ENCODE assay signal across 18 cellular contexts in the genomic region with DNA sequence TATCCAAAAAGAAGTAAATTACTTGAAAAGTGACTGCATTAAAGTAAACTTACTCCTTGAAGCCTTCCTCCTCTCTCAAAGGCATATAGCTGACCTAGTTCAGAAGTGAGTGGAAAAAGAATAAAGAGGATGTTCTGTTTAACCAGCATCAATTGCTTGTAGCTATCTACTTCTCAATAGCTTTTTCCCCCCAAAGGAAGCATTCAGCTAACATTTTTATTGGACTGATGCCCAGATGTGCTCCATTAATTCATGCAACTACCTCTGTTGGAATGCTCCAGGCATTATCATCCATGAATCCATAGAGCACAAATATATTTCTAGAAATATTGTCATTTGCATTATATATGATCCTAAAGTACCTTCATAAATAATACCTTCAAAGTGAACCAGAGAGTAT.
DNase-seq lines count a peak whose midpoint lies in the region; ATAC-seq and TF ChIP-seq lines count a peak whose summit lies in the region.
"Had no signal": no experiment of that assay in that cellular context is flagged by ENCODE, and none has a peak within 500 bp of the region (broad histone marks: within the 10 kb centered on the region; RNA-seq: fewer than 3 reads in every experiment).

No MANE protein-coding gene starts in this region.

- H3K9me2 ChIP-seq in PC-3 (replicated peaks; ENCODE audit: low read length) = no peaks in the 10 kb centered on the region

- intact Hi-C loops in PC-3 (cut with micrococcal nuclease) (no loop called here), body of pancreas (cut with DNase I) (no loop called here), left cardiac atrium (cut with DNase I) (no loop called here)

- POLR2A ChIA-PET in PC-3 (lab: Charles Lee; ENCODE audit: unreplicated experiment) = no interaction called here

- no peak overlapping the region for H2AFZ ChIP-seq in PC-3 (ENCODE audit: low read length)

- no peaks in the 10 kb centered on the region for H3K27me3 ChIP-seq in PC-3 (ENCODE audit: low read length)
- no peaks in the 10 kb centered on the region for H3K27me3 ChIP-seq in body of pancreas
- H3K27me3 ChIP-seq: BLaER1, SJCRH30 had no signal

- H3K36me3 ChIP-seq in PC-3 (ENCODE audit: low read depth, low read length) = no peaks in the 10 kb centered on the region
- H3K36me3 ChIP-seq in body of pancreas (replicated peaks in 1 of 2; ENCODE audit: insufficient read depth in 1 of 2, low read depth in 2 of 2) = no peaks in the 10 kb centered on the region
- H3K36me3 ChIP-seq: BLaER1, SJCRH30 had no signal

- DNase-seq in COLO829 (ENCODE audit: low spot score) (peak; percentile 70), M059J (ENCODE audit: low read depth) (peak; percentile 16), NCI-H69 (lab: John Stamatoyannopoulos, UW) (peak; percentile 70), dermis blood vessel endothelial cell (peak; percentile 1), PC-3 (no peak), body of pancreas (no peak), left cardiac atrium (no peak)
- DNase-seq: Caco-2; CD4-positive, alpha-beta T cell; DMS153; GDM1; NCI-H1436 treated with DMSO at 0.1 percent for 48 hours; NCI-H1930; NCI-H2171 treated with DMSO at 0.1 percent for 48 hours; NCI-H774; T-helper 17 cell had no signal

- BruUV-seq in PC-3 (replicated peaks; lab: Mats Ljungman, UMichigan) = no TSS peak

- ATAC-seq in PC-3 = no peak
- ATAC-seq in body of pancreas = no peak
- ATAC-seq in left cardiac atrium = no peak
- ATAC-seq: T-helper 17 cell had no signal

- CTCF ChIA-PET in PC-3 (lab: Charles Lee) = no interaction called here

- H3K4me1 ChIP-seq in PC-3 (ENCODE audit: insufficient read depth, low read length) (peaks cover 6% of the 10 kb centered on the region), body of pancreas (peaks cover 5% of the 10 kb centered on the region)

- no peak overlapping the region for H3K4me2 ChIP-seq in PC-3 (ENCODE audit: low read length)
- H3K4me2 ChIP-seq: BLaER1 had no signal

- H3K79me2 ChIP-seq in PC-3 (ENCODE audit: low read length) = no peaks in the 10 kb centered on the region

- no peaks in the 10 kb centered on the region for H3F3A ChIP-seq in PC-3 (ENCODE audit: low read length, unreplicated experiment)

- no peaks in the 10 kb centered on the region for H4K20me1 ChIP-seq in PC-3 (ENCODE audit: low read length)
- H4K20me1 ChIP-seq: BLaER1 had no signal

- H3K9me3 ChIP-seq in PC-3 (ENCODE audit: low read length) = no peaks in the 10 kb centered on the region
- no peaks in the 10 kb centered on the region for H3K9me3 ChIP-seq in body of pancreas
- H3K9me3 ChIP-seq: BLaER1, Caco-2, SJCRH30 had no signal

- TF ChIP-seq CTCF in PC-3 (conservative IDR thresholded peaks at IDR 0.05; ENCODE audit: low read depth, low read length) (no peak), body of pancreas (IDR thresholded peaks at IDR 0.05) (no peak)

- H3K27ac ChIP-seq in PC-3 (ENCODE audit: low read length) = no peak overlapping the region
- H3K27ac ChIP-seq in body of pancreas = no peak overlapping the region
- H3K27ac ChIP-seq: BLaER1, SJCRH30 had no signal

- H3K4me3 ChIP-seq in PC-3 (ENCODE audit: low read length) = no peak overlapping the region
- H3K4me3 ChIP-seq in body of pancreas = no peak overlapping the region
- H3K4me3 ChIP-seq: BLaER1, SJCRH30 had no signal

- no peak for TF ChIP-seq POLR2A in body of pancreas (IDR thresholded peaks at IDR 0.05)

- H3K9ac ChIP-seq in PC-3 (ENCODE audit: low read length) = no peak overlapping the region
- H3K9ac ChIP-seq: BLaER1 had no signal

Comparison
In these comparisons a context has a peak if more than half of its experiments do, and no peak if none do; other contexts are left out.
1. DNase-seq: peak in COLO829 (single experiment), M059J (single experiment), NCI-H69 (single experiment) and dermis blood vessel endothelial cell (single experiment); none in PC-3 (single experiment), body of pancreas (0 of 4) and left cardiac atrium (single experiment).